Comparison of ENCODE assay signal across 13 cellular contexts in the genomic region with DNA sequence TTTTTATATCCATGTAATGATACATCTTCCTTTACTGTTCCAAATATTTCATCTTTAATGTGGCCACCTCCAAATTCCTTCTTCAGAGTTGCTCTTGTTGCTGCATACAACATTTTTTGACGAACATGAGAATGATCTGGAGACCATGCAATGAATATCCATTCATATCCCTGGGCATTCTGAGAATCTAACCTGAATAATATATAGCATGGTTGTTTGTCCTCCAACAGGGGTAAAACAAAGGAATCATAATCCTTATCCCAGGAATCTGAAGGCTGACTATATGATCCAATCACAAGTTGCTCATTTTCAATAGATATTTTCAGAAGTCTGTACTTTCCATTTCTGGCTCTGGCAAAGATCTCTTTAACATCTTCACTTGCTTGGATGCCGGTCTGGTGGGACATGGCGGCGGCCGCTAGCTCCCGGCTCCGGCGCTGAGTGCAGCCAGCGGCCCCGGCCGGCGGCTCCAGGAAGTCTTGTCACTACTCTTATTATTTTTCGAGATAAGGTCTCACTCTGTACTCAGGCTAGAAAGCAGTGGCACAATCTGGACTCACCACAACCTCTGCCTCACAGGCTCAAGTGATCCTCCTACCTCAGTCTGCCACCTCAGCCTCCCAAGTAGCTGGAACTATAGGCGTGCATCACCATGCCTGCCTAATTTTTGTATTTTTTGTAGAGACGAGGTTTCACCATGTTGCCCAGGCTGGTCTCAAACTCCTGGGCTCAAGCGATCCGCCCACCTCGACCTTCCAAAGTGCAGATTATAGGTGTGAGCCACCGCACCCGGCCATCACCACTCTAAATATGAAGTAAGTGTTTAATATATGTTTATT. TPM values are rescaled to one million over a fixed set of nuclear protein-coding genes. Genes with fewer than 3 reads are reported as not detected.
"Had no signal": no experiment of that assay in that cellular context is flagged by ENCODE, and none has a peak within 500 bp of the region (broad histone marks: within the 10 kb centered on the region; RNA-seq: fewer than 3 reads in every experiment).

No MANE protein-coding gene starts in this region.

RNA-seq across cellular contexts. Expression of gene CRYBA1, which starts 42.4 kb away (rescaled TPM):
- total RNA-seq: activated CD4-positive, alpha-beta memory T cell treated with anti-CD3 and anti-CD28 coated beads for 36 hours; activated naive CD4-positive, alpha-beta T cell treated with anti-CD3 and anti-CD28 coated beads for 36 hours; bronchial epithelial cell; colonic mucosa; endodermal cell; epithelial cell of proximal tubule; lower leg skin; mononuclear cell; pulmonary artery endothelial cell; T-cell; urinary bladder had no signal
- polyA plus RNA-seq: fibroblast of lung, neural cell, urinary bladder had no signal
